In the genomic region with DNA sequence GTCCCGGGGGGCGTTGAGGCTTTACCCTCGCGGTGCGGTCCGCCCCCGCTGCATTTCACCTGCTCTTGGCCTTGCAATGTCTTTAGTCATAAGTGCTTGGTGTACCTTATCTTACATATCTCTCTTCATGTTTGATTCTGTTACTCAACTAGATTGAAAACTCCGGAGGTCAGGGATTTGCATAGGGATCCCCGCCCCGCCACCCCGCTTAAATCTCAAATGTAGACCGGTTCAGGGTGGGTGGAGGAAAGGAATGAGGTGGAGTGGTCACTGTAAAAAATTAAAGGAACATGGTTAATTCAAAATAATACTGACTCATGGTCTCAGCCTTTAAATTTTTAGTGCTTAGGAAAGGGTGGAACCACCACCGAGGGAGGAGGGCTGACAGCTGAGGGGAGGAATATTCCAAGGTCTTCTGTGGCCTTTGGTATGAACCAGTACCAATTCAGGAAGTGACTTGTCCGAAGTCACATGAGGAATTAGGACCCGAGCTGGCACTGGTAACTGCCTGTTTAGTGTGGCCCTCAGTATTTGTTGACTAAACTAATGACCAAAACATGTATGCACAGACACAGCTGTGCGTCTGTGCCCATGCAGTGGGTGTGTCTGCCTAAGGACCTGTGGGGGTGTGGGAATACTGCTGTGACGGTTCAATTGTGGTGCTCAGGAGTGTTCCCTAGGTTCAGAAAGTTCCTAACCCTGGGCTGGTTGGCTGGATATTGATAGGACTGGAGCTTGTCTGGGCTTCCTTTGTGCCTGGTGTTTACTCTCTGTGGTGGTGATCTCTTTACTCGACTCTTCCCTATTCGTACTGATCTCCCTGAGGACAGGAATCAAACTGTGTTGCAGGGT, we compare ENCODE assay signal across 8 cellular contexts. TPM values are rescaled to one million over a fixed set of nuclear protein-coding genes. Genes with fewer than 3 reads are reported as not detected.
DNase-seq lines count a peak whose midpoint lies in the region; ATAC-seq, FAIRE-seq and TF ChIP-seq lines count a peak whose summit lies in the region.

No MANE protein-coding gene starts in this region.

- DNase-seq in A673 (ENCODE audit: low spot score) (no peak), GM18507 (ENCODE audit: extremely low spot score, insufficient read length, low read depth) (no peak), NOMO-1 (lab: John Stamatoyannopoulos, UW; ENCODE audit: unreplicated experiment in 2 of 2) (peak; percentile 35 to 51), cardiac septum (ENCODE audit: low spot score) (peak; percentile 80), psoas muscle (peak; percentile 31 to 62), NCI-H2081 treated with DMSO at 0.1 percent for 48 hours (lab: John Stamatoyannopoulos, UW) (no peak)
- DNase-seq in activated naive CD4-positive, alpha-beta T cell treated with anti-CD3 and anti-CD28 coated beads, Interleukin-2, amount 50 U/mL, for 16 hours: peak; percentile 52

- H3K9me3 ChIP-seq in A673 (ENCODE audit: low read depth, low read length, poor library complexity, severe bottlenecking): no peaks in the 10 kb centered on the region
- H3K9me3 ChIP-seq in psoas muscle: no peaks in the 10 kb centered on the region

- H3K36me3 ChIP-seq in A673 (ENCODE audit: insufficient read depth, low read length, poor library complexity, severe bottlenecking) (no peaks in the 10 kb centered on the region), psoas muscle (ENCODE audit: insufficient read depth in 1 of 2, low read depth in 1 of 2) (peaks cover 0 to 13% of the 10 kb centered on the region in 2 donors)

- POLR2A ChIA-PET in A673 (lab: Charles Lee; ENCODE audit: low non-redundant PET): no interaction called here

- no peak for TF ChIP-seq CTCF in A673 (conservative IDR thresholded peaks at IDR 0.05; ENCODE audit: low read depth, low read length)
- no peak for TF ChIP-seq CTCF in psoas muscle (IDR thresholded peaks at IDR 0.05)

- ATAC-seq in HG02943 (IDR thresholded peaks at IDR 0.05; ENCODE audit: low read depth, unreplicated experiment) (peak; percentile 42), psoas muscle (peak; percentile 32 to 53 (median 50))

- 1 to 2% (median 2%) methylated on average over 19 of the region's 19 CpGs for WGBS in psoas muscle, 3 donors

- H3K4me3 ChIP-seq in A673 (ENCODE audit: low read depth, low read length, poor library complexity, severe bottlenecking) (peak overlapping the region; percentile 96), psoas muscle (peak overlapping the region; percentile 88)

- H3K27me3 ChIP-seq in A673 (replicated peaks; ENCODE audit: insufficient read depth, low read depth, low read length, poor library complexity) (no peaks in the 10 kb centered on the region), psoas muscle (ENCODE audit: insufficient read depth in 3 of 3, low read length in 2 of 3) (no peaks in the 10 kb centered on the region)

- H3K27ac ChIP-seq in A673 (ENCODE audit: low read depth, low read length, poor library complexity, severe bottlenecking) (peak overlapping the region; percentile 92), psoas muscle (peak overlapping the region; percentile 93)

- H3K4me1 ChIP-seq in A673 (ENCODE audit: insufficient read depth, low read length, poor library complexity, severe bottlenecking): peaks cover 14% of the 10 kb centered on the region
- peaks cover 14% of the 10 kb centered on the region for H3K4me1 ChIP-seq in psoas muscle

- CTCF ChIA-PET in A673 (lab: Charles Lee): no interaction called here

- intact Hi-C loops in A673 (cut with micrococcal nuclease; ENCODE audit: unreplicated experiment): no loop called here
- intact Hi-C loops in cardiac septum (cut with DNase I): loop anchor here (1.0 kb wide), 1 partner anchor 13 kb away; a partner anchor contains a TSS
- intact Hi-C loops in psoas muscle (cut with DNase I): no loop called here

- BruUV-seq in A673 (replicated peaks; lab: Mats Ljungman, UMichigan): TSS peak; percentile 55

- peak; percentile 53 for FAIRE-seq in GM18507 (lab: Jason Lieb, UNC)

RNA-seq across cellular contexts. Expression of a gene that starts 1.0 kb away (rescaled TPM):
- total RNA-seq in A673 (2021): 61.0 and 63.8 TPM in 2 replicates
- total RNA-seq in cardiac septum: 41.3 TPM
- total RNA-seq in psoas muscle: 10 to 100 TPM; 24.7 to 67.6 (median 28.7) TPM
- polyA plus RNA-seq in psoas muscle: 10 to 100 TPM; 17.9 to 81.4 (median 74.7) TPM

RNA-seq across cellular contexts. Expression of a gene that starts 12.9 kb away (rescaled TPM):
- 143 and 149 TPM in 2 replicates for total RNA-seq in A673 (2021)
- total RNA-seq in cardiac septum: 90.3 TPM
- total RNA-seq in psoas muscle: 100 to 1,000 TPM in 2 of 4 donors, 10 to 100 TPM in 2; 63.1 to 130 (median 105) TPM
- polyA plus RNA-seq in psoas muscle: 100 to 1,000 TPM in 1 of 3 donors, 10 to 100 TPM in 2; 39.2 to 155 (median 98.8) TPM

Comparison
In these comparisons a context has a peak if more than half of its experiments do, and no peak if none do; other contexts are left out.
1. DNase-seq: peak in NOMO-1 (2 of 2), activated naive CD4-positive, alpha-beta T cell treated with anti-CD3 and anti-CD28 coated beads, Interleukin-2, amount 50 U/mL, for 16 hours (single experiment), cardiac septum (single experiment) and psoas muscle (2 of 2); none in A673 (single experiment), GM18507 (single experiment) and NCI-H2081 treated with DMSO at 0.1 percent for 48 hours (single experiment).